11 cellular contexts compared by ENCODE assay signal in genomic region chr4:41525129-41525528, GRCh38. TPM values are rescaled to one million over a fixed set of nuclear protein-coding genes. Genes with fewer than 3 reads are reported as not detected.
A peak's percentile ranks its signal among the peaks of the same experiment; 100 is the strongest.
DNase-seq lines count a peak whose midpoint lies in the region; ATAC-seq and TF ChIP-seq lines count a peak whose summit lies in the region.
"Had no signal": no experiment of that assay in that cellular context is flagged by ENCODE, and none has a peak within 500 bp of the region (broad histone marks: within the 10 kb centered on the region; RNA-seq: fewer than 3 reads in every experiment).

No MANE protein-coding gene starts in this region.

- no peaks in the 10 kb centered on the region for H3K9me3 ChIP-seq in right atrium auricular region
- H3K9me3 ChIP-seq in body of pancreas = no peaks in the 10 kb centered on the region

- H3K9me3 Mint-ChIP-seq in type B pancreatic cell = peaks cover 13% of the 10 kb centered on the region

- H3K36me3 ChIP-seq in right atrium auricular region = no peaks in the 10 kb centered on the region
- H3K36me3 ChIP-seq in body of pancreas (replicated peaks in 1 of 2; ENCODE audit: insufficient read depth in 1 of 2, low read depth in 2 of 2) = no peaks in the 10 kb centered on the region

- H3K4me3 ChIP-seq in right atrium auricular region = no peak overlapping the region
- no peak overlapping the region for H3K4me3 ChIP-seq in body of pancreas

- intact Hi-C loops in Right ventricle myocardium superior (cut with DNase I) (no loop called here), body of pancreas (cut with DNase I) (no loop called here)

- no peaks in the 10 kb centered on the region for H3K27me3 Mint-ChIP-seq in type B pancreatic cell
- H3K27me3 Mint-ChIP-seq: stimulated activated naive B cell treated with anti-CD40 and anti-IgM and Interleukin-4, amounts not matched to agents 10 μg/mL and 1 μg/mL and 100 μg/mL, for 72 hours had no signal

- peak overlapping the region; percentile 94 for H3K27ac Mint-ChIP-seq in type B pancreatic cell
- H3K27ac Mint-ChIP-seq: stimulated activated naive B cell treated with anti-CD40 and anti-IgM and Interleukin-4, amounts not matched to agents 10 μg/mL and 1 μg/mL and 100 μg/mL, for 72 hours had no signal

- TF ChIP-seq POLR2A in body of pancreas (IDR thresholded peaks at IDR 0.05) = no peak

- TF ChIP-seq CTCF in right atrium auricular region (IDR thresholded peaks at IDR 0.05) = no peak
- no peak for TF ChIP-seq CTCF in body of pancreas (IDR thresholded peaks at IDR 0.05)
- TF ChIP-seq CTCF in type B pancreatic cell (conservative IDR thresholded peaks at IDR 0.05) = no peak

- peaks cover 9% of the 10 kb centered on the region for H3K36me3 Mint-ChIP-seq in type B pancreatic cell
- H3K36me3 Mint-ChIP-seq: stimulated activated naive B cell treated with anti-CD40 and anti-IgM and Interleukin-4, amounts not matched to agents 10 μg/mL and 1 μg/mL and 100 μg/mL, for 72 hours had no signal

- H3K27ac ChIP-seq in right atrium auricular region = no peak overlapping the region
- peak overlapping the region in 3 of 4 donors; percentile 31 to 57 (median 49) for H3K27ac ChIP-seq in body of pancreas

- H3K4me1 ChIP-seq in right atrium auricular region (no peaks in the 10 kb centered on the region), body of pancreas (peaks cover 6% of the 10 kb centered on the region)

- H3K4me3 Mint-ChIP-seq in type B pancreatic cell = peak overlapping the region; percentile 60
- H3K4me3 Mint-ChIP-seq: stimulated activated naive B cell treated with anti-CD40 and anti-IgM and Interleukin-4, amounts not matched to agents 10 μg/mL and 1 μg/mL and 100 μg/mL, for 72 hours had no signal

- DNase-seq in Right ventricle myocardium superior (no peak), right atrium auricular region (ENCODE audit: low spot score) (no peak), body of pancreas (peak in 3 of 4 donors; percentile 23 to 32 (median 23)), iPS DF 4.7 (ENCODE audit: extremely low read depth, low spot score) (peak; percentile 68), type B pancreatic cell (ENCODE audit: extremely low spot score, unreplicated experiment) (no peak), NCI-H2171 (lab: John Stamatoyannopoulos, UW) (no peak)
- DNase-seq in effector CD8-positive, alpha-beta T cell (lab: John Stamatoyannopoulos, UW) = no peak
- DNase-seq: Kasumi-1; NCI-H526 treated with DMSO at 0.1 percent for 48 hours; stimulated activated naive B cell treated with anti-CD40 and anti-IgM and Interleukin-4, amounts not matched to agents 10 μg/mL and 1 μg/mL and 100 μg/mL, for 72 hours had no signal

- ATAC-seq in Right ventricle myocardium superior (ENCODE audit: poor library complexity) (peak; percentile 36), body of pancreas (peak; percentile 92), HG03175 (IDR thresholded peaks at IDR 0.05; ENCODE audit: unreplicated experiment) (no peak)
- ATAC-seq: stimulated activated naive B cell treated with anti-CD40 and anti-IgM and Interleukin-4, amounts not matched to agents 10 μg/mL and 1 μg/mL and 100 μg/mL, for 72 hours had no signal

- peaks cover 33% of the 10 kb centered on the region for H3K4me1 Mint-ChIP-seq in type B pancreatic cell (ENCODE audit: unreplicated experiment)
- H3K4me1 Mint-ChIP-seq: stimulated activated naive B cell treated with anti-CD40 and anti-IgM and Interleukin-4, amounts not matched to agents 10 μg/mL and 1 μg/mL and 100 μg/mL, for 72 hours had no signal

- WGBS in body of pancreas, 2 donors = 61 to 72% methylated on average over 11 of the region's 11 CpGs

- H3K27me3 ChIP-seq in right atrium auricular region (no peaks in the 10 kb centered on the region), body of pancreas (no peaks in the 10 kb centered on the region)

RNA-seq across cellular contexts. Expression of gene LIMCH1, which starts 12.8 kb away (rescaled TPM):
- total RNA-seq in Right ventricle myocardium superior = 272 TPM
- total RNA-seq in right atrium auricular region = 100 to 1,000 TPM in 1 of 2 donors, 10 to 100 TPM in 1; 76.1 to 101 TPM
- total RNA-seq in body of pancreas = 10 to 100 TPM in 1 of 2 donors, 1 to 10 TPM in 1; 9.3 to 24.1 TPM
- total RNA-seq in type B pancreatic cell (ENCODE audit: low replicate concordance) = 35.7 and 67.9 TPM in 2 replicates

Comparison
In these comparisons a context has a peak if more than half of its experiments do, and no peak if none do; other contexts are left out.
1. DNase-seq: peak in body of pancreas (3 of 4) and iPS DF 4.7 (single experiment); none in Right ventricle myocardium superior (single experiment), right atrium auricular region (single experiment), type B pancreatic cell (single experiment), NCI-H2171 (single experiment) and effector CD8-positive, alpha-beta T cell (single experiment).
2. H3K27ac ChIP-seq: peak in body of pancreas (3 of 4); none in right atrium auricular region (0 of 2).